2 cellular contexts compared by ENCODE assay signal in genomic region chr19:7500811-7501450, GRCh38.
TF ChIP-seq lines count a peak whose summit lies in the region.

No MANE protein-coding gene starts in this region.

TF ChIP-seq in IMR-90, 13 proteins besides CTCF, POLR2A, EP300 and RAD21:
- TF ChIP-seq BHLHE40 (IDR thresholded peaks at IDR 0.05; ENCODE audit: low read depth, low read length) (no peak), RCOR1 (IDR thresholded peaks at IDR 0.05; ENCODE audit: insufficient replicate concordance, low read length) (no peak), MAZ (IDR thresholded peaks at IDR 0.05; ENCODE audit: borderline replicate concordance, low read depth, low read length) (no peak), USF2 (IDR thresholded peaks at IDR 0.05; ENCODE audit: low read depth, low read length) (no peak), CHD1 (IDR thresholded peaks at IDR 0.05; ENCODE audit: low read depth, low read length) (no peak), FOS (IDR thresholded peaks at IDR 0.05; ENCODE audit: low read depth, low read length) (no peak), MXI1 (IDR thresholded peaks at IDR 0.05; ENCODE audit: borderline replicate concordance, low read depth, low read length) (no peak), NFE2L2 (IDR thresholded peaks at IDR 0.05; ENCODE audit: low read depth, low read length) (no peak), CEBPB (IDR thresholded peaks at IDR 0.05; ENCODE audit: low read depth, low read length) (no peak), RFX5 (IDR thresholded peaks at IDR 0.05; ENCODE audit: low read depth, low read length) (no peak), SMC3 (IDR thresholded peaks at IDR 0.05; ENCODE audit: low read depth, low read length) (no peak), MAFK (IDR thresholded peaks at IDR 0.05; ENCODE audit: low read depth, low read length) (no peak)
- TF ChIP-seq, protein P1, sequence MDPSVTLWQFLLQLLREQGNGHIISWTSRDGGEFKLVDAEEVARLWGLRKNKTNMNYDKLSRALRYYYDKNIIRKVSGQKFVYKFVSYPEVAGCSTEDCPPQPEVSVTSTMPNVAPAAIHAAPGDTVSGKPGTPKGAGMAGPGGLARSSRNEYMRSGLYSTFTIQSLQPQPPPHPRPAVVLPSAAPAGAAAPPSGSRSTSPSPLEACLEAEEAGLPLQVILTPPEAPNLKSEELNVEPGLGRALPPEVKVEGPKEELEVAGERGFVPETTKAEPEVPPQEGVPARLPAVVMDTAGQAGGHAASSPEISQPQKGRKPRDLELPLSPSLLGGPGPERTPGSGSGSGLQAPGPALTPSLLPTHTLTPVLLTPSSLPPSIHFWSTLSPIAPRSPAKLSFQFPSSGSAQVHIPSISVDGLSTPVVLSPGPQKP (IDR thresholded peaks at IDR 0.05; ENCODE audit: borderline replicate concordance, low read depth, low read length): no peak

TF ChIP-seq in GM12878, 131 proteins besides CTCF, POLR2A, EP300 and RAD21:
- 0 out of 2 replicates have a peak, but pooled peaks have one; percentile 28 for TF ChIP-seq GATAD2B (conservative IDR thresholded peaks at IDR 0.05; ENCODE audit: low read depth)
- TF ChIP-seq MYC (IDR thresholded peaks at IDR 0.05; ENCODE audit: insufficient read depth, insufficient read length, insufficient replicate concordance, low read length, severe bottlenecking): no peak
- TF ChIP-seq HDAC6 (IDR thresholded peaks at IDR 0.05; ENCODE audit: unreplicated experiment): peak; percentile 96
- TF ChIP-seq, protein P2, sequence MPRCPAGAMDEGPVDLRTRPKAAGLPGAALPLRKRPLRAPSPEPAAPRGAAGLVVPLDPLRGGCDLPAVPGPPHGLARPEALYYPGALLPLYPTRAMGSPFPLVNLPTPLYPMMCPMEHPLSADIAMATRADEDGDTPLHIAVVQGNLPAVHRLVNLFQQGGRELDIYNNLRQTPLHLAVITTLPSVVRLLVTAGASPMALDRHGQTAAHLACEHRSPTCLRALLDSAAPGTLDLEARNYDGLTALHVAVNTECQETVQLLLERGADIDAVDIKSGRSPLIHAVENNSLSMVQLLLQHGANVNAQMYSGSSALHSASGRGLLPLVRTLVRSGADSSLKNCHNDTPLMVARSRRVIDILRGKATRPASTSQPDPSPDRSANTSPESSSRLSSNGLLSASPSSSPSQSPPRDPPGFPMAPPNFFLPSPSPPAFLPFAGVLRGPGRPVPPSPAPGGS (IDR thresholded peaks at IDR 0.05; ENCODE audit: borderline replicate concordance, insufficient read depth, low read depth, low read length, poor library complexity, severe bottlenecking): no peak
